Comparison of ENCODE assay signal across 1 cellular context in the genomic region with DNA sequence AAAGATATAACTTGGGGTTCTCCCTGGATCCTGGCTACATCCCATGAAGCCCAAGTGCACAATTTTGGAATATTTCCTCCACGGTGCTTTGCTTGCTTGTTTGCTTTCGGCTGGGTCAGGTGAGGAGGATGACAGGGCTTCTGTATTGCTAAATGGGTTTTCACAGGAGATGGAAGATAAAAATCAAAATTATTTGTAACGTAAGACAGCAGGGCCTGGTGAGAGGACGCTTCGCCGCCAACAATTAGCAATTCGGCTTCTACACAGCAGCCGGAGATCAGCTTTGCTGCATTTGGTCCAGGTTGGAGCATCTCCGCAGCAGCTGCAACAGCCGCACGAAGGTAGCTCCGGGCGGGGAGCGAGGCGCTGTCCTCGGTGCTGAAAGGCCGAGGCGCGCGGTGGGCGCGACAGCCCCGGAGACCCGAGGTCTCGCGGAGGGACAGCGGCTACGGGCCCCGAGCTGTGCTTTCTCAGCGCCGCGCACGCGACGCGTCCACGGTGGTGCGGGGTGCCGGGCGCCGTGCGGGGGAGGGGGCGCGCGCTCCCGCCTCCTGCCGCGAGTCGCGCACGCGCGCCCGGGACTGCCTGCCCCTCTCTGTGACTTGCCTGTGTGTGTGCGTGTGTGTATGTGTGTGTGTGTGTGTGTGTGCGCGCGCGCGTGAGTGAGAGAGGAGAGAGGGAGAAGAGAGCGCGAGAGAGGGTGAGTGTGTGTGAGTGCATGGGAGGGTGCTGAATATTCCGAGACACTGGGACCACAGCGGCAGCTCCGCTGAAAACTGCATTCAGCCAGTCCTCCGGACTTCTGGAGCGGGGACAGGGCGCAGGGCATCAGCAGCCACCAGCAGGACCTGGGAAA.
TF ChIP-seq lines count a peak whose summit lies in the region.

A gene (plus strand): TSS at position 703 of the 856 bp plus-strand sequence. CDS start 315 bp downstream, outside the sequence.

TF ChIP-seq in WTC11, 78 proteins besides CTCF, POLR2A, EP300 and RAD21 (continued from another document and continues in another):
- TF ChIP-seq, protein P1, sequence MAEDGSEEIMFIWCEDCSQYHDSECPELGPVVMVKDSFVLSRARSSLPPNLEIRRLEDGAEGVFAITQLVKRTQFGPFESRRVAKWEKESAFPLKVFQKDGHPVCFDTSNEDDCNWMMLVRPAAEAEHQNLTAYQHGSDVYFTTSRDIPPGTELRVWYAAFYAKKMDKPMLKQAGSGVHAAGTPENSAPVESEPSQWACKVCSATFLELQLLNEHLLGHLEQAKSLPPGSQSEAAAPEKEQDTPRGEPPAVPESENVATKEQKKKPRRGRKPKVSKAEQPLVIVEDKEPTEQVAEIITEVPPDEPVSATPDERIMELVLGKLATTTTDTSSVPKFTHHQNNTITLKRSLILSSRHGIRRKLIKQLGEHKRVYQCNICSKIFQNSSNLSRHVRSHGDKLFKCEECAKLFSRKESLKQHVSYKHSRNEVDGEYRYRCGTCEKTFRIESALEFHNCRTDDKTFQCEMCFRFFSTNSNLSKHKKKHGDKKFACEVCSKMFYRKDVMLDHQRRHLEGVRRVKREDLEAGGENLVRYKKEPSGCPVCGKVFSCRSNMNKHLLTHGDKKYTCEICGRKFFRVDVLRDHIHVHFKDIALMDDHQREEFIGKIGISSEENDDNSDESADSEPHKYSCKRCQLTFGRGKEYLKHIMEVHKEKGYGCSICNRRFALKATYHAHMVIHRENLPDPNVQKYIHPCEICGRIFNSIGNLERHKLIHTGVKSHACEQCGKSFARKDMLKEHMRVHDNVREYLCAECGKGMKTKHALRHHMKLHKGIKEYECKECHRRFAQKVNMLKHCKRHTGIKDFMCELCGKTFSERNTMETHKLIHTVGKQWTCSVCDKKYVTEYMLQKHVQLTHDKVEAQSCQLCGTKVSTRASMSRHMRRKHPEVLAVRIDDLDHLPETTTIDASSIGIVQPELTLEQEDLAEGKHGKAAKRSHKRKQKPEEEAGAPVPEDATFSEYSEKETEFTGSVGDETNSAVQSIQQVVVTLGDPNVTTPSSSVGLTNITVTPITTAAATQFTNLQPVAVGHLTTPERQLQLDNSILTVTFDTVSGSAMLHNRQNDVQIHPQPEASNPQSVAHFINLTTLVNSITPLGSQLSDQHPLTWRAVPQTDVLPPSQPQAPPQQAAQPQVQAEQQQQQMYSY (CRISPR knock-in tag; IDR thresholded peaks at IDR 0.05), result 0 out of 2 replicates have a peak, but pooled peaks have one; percentile 17
- TF ChIP-seq EMX1 (CRISPR knock-in tag; IDR thresholded peaks at IDR 0.05) (no peak), TEAD4 (CRISPR knock-in tag; IDR thresholded peaks at IDR 0.05) (peak; percentile 93), ELF4 (CRISPR knock-in tag; IDR thresholded peaks at IDR 0.05; ENCODE audit: low read depth) (no peak), IRF2 (CRISPR knock-in tag; IDR thresholded peaks at IDR 0.05; ENCODE audit: borderline replicate concordance, low read depth) (peak; percentile 44; the same call in 1 of the 2 replicates), ZNF423 (CRISPR knock-in tag; IDR thresholded peaks at IDR 0.05) (no peak), ZNF317 (CRISPR knock-in tag; IDR thresholded peaks at IDR 0.05; ENCODE audit: borderline replicate concordance, low read depth) (0 out of 2 replicates have a peak, but pooled peaks have one; percentile 19), NFYB (CRISPR knock-in tag; conservative IDR thresholded peaks at IDR 0.05; ENCODE audit: low read depth) (peak; percentile 39; the same call in 1 of the 2 replicates), TEAD1 (CRISPR knock-in tag; IDR thresholded peaks at IDR 0.05) (peak; percentile 98), ZNF232 (CRISPR knock-in tag; IDR thresholded peaks at IDR 0.05) (peak; percentile 98), ZNF671 (CRISPR knock-in tag; IDR thresholded peaks at IDR 0.05) (no peak), GABPB1 (CRISPR knock-in tag; IDR thresholded peaks at IDR 0.05) (peak; percentile 44; the same call in 1 of the 2 replicates), ETV6 (CRISPR knock-in tag; IDR thresholded peaks at IDR 0.05) (peak; percentile 99), GTF2I (CRISPR knock-in tag; conservative IDR thresholded peaks at IDR 0.05) (no peak), ESRRA (CRISPR knock-in tag; IDR thresholded peaks at IDR 0.05; ENCODE audit: borderline replicate concordance) (peak; percentile 96), FOXK1 (CRISPR knock-in tag; IDR thresholded peaks at IDR 0.05) (peak; percentile 92), NFE2L1 (CRISPR knock-in tag; IDR thresholded peaks at IDR 0.05) (peak; percentile 90), NR3C1 (CRISPR knock-in tag; conservative IDR thresholded peaks at IDR 0.05; ENCODE audit: low read depth) (peak; percentile 91; the same call in 1 of the 2 replicates), TCF7 (CRISPR knock-in tag; IDR thresholded peaks at IDR 0.05; ENCODE audit: low read depth) (peak; percentile 79; the same call in 1 of the 2 replicates), MYBL2 (CRISPR knock-in tag; IDR thresholded peaks at IDR 0.05) (peak; percentile 92), TP53 (CRISPR knock-in tag; IDR thresholded peaks at IDR 0.05) (peak; percentile 95), CREB1 (CRISPR knock-in tag; IDR thresholded peaks at IDR 0.05) (peak; percentile 95), ZBTB21 (CRISPR knock-in tag; IDR thresholded peaks at IDR 0.05; ENCODE audit: borderline replicate concordance) (peak; percentile 90), ZNF138 (CRISPR knock-in tag; conservative IDR thresholded peaks at IDR 0.05) (peak; percentile 87; the same call in 1 of the 2 replicates), FOXP1 (CRISPR knock-in tag; IDR thresholded peaks at IDR 0.05; ENCODE audit: borderline replicate concordance) (peak; percentile 98), ATF1 (CRISPR knock-in tag; IDR thresholded peaks at IDR 0.05) (0 out of 2 replicates have a peak, but pooled peaks have one; percentile 68), JUN (CRISPR knock-in tag; IDR thresholded peaks at IDR 0.05) (peak; percentile 96; the same call in 1 of the 2 replicates), KAT7 (CRISPR knock-in tag; IDR thresholded peaks at IDR 0.05; ENCODE audit: borderline replicate concordance) (peak; percentile 95; the same call in 1 of the 2 replicates)
- TF ChIP-seq, protein P2, sequence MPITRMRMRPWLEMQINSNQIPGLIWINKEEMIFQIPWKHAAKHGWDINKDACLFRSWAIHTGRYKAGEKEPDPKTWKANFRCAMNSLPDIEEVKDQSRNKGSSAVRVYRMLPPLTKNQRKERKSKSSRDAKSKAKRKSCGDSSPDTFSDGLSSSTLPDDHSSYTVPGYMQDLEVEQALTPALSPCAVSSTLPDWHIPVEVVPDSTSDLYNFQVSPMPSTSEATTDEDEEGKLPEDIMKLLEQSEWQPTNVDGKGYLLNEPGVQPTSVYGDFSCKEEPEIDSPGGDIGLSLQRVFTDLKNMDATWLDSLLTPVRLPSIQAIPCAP (CRISPR knock-in tag; IDR thresholded peaks at IDR 0.05), result peak; percentile 85; the same call in 1 of the 2 replicates
- TF ChIP-seq, protein P3, sequence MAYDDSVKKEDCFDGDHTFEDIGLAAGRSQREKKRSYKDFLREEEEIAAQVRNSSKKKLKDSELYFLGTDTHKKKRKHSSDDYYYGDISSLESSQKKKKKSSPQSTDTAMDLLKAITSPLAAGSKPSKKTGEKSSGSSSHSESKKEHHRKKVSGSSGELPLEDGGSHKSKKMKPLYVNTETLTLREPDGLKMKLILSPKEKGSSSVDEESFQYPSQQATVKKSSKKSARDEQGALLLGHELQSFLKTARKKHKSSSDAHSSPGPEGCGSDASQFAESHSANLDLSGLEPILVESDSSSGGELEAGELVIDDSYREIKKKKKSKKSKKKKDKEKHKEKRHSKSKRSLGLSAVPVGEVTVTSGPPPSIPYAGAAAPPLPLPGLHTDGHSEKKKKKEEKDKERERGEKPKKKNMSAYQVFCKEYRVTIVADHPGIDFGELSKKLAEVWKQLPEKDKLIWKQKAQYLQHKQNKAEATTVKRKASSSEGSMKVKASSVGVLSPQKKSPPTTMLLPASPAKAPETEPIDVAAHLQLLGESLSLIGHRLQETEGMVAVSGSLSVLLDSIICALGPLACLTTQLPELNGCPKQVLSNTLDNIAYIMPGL (CRISPR knock-in tag; IDR thresholded peaks at IDR 0.05), result 0 out of 2 replicates have a peak, but pooled peaks have one; percentile 48
- TF ChIP-seq, protein P4, sequence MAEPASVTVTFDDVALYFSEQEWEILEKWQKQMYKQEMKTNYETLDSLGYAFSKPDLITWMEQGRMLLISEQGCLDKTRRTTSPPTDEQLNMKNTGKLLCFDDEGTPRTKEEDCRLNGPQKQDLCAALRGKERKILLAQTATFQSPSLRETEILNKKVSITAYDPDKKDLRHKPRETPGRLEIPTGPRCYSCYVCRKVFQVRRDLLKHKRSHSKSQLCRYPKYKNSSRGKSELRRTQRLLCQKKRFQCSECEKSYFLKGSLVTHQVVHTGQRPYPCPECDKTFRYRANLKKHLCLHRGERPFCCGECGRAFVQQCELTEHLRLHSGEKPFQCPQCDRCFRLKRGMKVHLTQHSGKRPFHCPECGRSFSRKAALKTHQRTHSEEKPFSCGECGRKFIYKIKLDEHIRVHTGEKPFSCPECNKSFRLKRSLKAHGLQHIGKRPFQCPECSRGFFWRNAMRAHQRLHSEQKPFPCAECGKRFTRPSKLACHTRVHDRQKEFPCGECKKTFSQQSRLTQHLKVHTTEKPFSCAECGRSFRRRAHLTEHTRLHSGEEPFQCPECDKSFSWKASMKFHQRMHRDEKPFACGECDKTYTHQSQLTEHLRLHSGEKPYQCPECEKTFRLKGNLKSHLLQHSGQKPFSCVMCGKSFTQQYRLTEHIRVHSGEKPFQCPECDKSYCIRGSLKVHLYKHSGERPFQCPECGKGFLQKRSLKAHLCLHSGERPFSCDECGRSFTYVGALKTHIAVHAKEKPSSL (CRISPR knock-in tag; conservative IDR thresholded peaks at IDR 0.05), result no peak
- TF ChIP-seq, protein P5, sequence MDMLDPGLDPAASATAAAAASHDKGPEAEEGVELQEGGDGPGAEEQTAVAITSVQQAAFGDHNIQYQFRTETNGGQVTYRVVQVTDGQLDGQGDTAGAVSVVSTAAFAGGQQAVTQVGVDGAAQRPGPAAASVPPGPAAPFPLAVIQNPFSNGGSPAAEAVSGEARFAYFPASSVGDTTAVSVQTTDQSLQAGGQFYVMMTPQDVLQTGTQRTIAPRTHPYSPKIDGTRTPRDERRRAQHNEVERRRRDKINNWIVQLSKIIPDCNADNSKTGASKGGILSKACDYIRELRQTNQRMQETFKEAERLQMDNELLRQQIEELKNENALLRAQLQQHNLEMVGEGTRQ (CRISPR knock-in tag; IDR thresholded peaks at IDR 0.05), result peak; percentile 26; the same call in 1 of the 2 replicates
- TF ChIP-seq, protein P6, sequence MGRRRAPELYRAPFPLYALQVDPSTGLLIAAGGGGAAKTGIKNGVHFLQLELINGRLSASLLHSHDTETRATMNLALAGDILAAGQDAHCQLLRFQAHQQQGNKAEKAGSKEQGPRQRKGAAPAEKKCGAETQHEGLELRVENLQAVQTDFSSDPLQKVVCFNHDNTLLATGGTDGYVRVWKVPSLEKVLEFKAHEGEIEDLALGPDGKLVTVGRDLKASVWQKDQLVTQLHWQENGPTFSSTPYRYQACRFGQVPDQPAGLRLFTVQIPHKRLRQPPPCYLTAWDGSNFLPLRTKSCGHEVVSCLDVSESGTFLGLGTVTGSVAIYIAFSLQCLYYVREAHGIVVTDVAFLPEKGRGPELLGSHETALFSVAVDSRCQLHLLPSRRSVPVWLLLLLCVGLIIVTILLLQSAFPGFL (CRISPR knock-in tag; IDR thresholded peaks at IDR 0.05; ENCODE audit: borderline replicate concordance), result no peak
- TF ChIP-seq, protein P7, sequence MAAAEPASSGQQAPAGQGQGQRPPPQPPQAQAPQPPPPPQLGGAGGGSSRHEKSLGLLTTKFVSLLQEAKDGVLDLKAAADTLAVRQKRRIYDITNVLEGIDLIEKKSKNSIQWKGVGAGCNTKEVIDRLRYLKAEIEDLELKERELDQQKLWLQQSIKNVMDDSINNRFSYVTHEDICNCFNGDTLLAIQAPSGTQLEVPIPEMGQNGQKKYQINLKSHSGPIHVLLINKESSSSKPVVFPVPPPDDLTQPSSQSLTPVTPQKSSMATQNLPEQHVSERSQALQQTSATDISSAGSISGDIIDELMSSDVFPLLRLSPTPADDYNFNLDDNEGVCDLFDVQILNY (CRISPR knock-in tag; IDR thresholded peaks at IDR 0.05), result peak; percentile 85
- TF ChIP-seq, protein P8, sequence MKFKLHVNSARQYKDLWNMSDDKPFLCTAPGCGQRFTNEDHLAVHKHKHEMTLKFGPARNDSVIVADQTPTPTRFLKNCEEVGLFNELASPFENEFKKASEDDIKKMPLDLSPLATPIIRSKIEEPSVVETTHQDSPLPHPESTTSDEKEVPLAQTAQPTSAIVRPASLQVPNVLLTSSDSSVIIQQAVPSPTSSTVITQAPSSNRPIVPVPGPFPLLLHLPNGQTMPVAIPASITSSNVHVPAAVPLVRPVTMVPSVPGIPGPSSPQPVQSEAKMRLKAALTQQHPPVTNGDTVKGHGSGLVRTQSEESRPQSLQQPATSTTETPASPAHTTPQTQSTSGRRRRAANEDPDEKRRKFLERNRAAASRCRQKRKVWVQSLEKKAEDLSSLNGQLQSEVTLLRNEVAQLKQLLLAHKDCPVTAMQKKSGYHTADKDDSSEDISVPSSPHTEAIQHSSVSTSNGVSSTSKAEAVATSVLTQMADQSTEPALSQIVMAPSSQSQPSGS (CRISPR knock-in tag; IDR thresholded peaks at IDR 0.05; ENCODE audit: borderline replicate concordance, low read depth), result peak; percentile 62; the same call in 1 of the 2 replicates
- TF ChIP-seq, protein P9, sequence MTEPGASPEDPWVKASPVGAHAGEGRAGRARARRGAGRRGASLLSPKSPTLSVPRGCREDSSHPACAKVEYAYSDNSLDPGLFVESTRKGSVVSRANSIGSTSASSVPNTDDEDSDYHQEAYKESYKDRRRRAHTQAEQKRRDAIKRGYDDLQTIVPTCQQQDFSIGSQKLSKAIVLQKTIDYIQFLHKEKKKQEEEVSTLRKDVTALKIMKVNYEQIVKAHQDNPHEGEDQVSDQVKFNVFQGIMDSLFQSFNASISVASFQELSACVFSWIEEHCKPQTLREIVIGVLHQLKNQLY (CRISPR knock-in tag; IDR thresholded peaks at IDR 0.05), result 0 out of 2 replicates have a peak, but pooled peaks have one; percentile 80
- TF ChIP-seq, protein P10, sequence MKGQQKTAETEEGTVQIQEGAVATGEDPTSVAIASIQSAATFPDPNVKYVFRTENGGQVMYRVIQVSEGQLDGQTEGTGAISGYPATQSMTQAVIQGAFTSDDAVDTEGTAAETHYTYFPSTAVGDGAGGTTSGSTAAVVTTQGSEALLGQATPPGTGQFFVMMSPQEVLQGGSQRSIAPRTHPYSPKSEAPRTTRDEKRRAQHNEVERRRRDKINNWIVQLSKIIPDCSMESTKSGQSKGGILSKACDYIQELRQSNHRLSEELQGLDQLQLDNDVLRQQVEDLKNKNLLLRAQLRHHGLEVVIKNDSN (CRISPR knock-in tag; IDR thresholded peaks at IDR 0.05), result peak; percentile 71
- TF ChIP-seq, protein P11, sequence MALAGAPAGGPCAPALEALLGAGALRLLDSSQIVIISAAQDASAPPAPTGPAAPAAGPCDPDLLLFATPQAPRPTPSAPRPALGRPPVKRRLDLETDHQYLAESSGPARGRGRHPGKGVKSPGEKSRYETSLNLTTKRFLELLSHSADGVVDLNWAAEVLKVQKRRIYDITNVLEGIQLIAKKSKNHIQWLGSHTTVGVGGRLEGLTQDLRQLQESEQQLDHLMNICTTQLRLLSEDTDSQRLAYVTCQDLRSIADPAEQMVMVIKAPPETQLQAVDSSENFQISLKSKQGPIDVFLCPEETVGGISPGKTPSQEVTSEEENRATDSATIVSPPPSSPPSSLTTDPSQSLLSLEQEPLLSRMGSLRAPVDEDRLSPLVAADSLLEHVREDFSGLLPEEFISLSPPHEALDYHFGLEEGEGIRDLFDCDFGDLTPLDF (CRISPR knock-in tag; IDR thresholded peaks at IDR 0.05), result peak; percentile 94
